In the genomic region with DNA sequence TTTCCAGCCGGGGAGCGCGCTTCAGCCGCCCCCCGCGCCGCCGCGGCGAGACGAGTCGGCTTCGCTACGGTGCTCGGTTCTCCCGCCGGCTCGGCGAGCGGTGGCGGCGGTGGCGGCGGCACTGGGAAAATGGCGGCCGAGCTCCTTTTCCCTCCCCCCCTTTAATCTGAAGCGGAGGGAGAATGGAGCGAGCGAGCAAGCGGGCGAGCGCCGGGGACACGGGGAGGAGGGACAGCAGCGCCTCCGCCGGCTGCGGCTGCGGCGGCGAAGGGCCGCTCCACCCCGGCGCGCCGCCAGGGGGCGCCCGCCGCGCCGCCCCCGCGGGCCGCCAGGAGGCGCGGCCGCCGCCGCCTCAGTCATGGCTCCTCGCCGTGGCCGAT, we compare ENCODE assay signal across 1 cellular context.
A peak's percentile ranks its signal among the peaks of the same experiment; 100 is the strongest.
TF ChIP-seq lines count a peak whose summit lies in the region.

A gene with protein sequence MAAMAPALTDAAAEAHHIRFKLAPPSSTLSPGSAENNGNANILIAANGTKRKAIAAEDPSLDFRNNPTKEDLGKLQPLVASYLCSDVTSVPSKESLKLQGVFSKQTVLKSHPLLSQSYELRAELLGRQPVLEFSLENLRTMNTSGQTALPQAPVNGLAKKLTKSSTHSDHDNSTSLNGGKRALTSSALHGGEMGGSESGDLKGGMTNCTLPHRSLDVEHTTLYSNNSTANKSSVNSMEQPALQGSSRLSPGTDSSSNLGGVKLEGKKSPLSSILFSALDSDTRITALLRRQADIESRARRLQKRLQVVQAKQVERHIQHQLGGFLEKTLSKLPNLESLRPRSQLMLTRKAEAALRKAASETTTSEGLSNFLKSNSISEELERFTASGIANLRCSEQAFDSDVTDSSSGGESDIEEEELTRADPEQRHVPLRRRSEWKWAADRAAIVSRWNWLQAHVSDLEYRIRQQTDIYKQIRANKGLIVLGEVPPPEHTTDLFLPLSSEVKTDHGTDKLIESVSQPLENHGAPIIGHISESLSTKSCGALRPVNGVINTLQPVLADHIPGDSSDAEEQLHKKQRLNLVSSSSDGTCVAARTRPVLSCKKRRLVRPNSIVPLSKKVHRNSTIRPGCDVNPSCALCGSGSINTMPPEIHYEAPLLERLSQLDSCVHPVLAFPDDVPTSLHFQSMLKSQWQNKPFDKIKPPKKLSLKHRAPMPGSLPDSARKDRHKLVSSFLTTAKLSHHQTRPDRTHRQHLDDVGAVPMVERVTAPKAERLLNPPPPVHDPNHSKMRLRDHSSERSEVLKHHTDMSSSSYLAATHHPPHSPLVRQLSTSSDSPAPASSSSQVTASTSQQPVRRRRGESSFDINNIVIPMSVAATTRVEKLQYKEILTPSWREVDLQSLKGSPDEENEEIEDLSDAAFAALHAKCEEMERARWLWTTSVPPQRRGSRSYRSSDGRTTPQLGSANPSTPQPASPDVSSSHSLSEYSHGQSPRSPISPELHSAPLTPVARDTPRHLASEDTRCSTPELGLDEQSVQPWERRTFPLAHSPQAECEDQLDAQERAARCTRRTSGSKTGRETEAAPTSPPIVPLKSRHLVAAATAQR (N-terminal part only) (minus strand): TSS at position 184 of the 380 bp plus-strand sequence. CDS start 21,286 bp downstream, outside the sequence.

TF ChIP-seq in K562, 482 proteins besides CTCF, POLR2A, EP300 and RAD21 (continued from another document and continues in another):
- TF ChIP-seq, protein P1, sequence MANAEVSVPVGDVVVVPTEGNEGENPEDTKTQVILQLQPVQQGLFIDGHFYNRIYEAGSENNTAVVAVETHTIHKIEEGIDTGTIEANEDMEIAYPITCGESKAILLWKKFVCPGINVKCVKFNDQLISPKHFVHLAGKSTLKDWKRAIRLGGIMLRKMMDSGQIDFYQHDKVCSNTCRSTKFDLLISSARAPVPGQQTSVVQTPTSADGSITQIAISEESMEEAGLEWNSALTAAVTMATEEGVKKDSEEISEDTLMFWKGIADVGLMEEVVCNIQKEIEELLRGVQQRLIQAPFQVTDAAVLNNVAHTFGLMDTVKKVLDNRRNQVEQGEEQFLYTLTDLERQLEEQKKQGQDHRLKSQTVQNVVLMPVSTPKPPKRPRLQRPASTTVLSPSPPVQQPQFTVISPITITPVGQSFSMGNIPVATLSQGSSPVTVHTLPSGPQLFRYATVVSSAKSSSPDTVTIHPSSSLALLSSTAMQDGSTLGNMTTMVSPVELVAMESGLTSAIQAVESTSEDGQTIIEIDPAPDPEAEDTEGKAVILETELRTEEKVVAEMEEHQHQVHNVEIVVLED (CRISPR knock-in tag; IDR thresholded peaks at IDR 0.05), result peak; percentile 63; the same call in 1 of the 2 replicates
- TF ChIP-seq KHSRP (IDR thresholded peaks at IDR 0.05), result no peak
- no peak for TF ChIP-seq SNIP1 (IDR thresholded peaks at IDR 0.05; ENCODE audit: low read depth)
- TF ChIP-seq IRF2 (CRISPR knock-in tag; IDR thresholded peaks at IDR 0.05), result no peak
- TF ChIP-seq NR2F6 (CRISPR knock-in tag; IDR thresholded peaks at IDR 0.05), result no peak
- TF ChIP-seq SMAD4 (CRISPR knock-in tag; conservative IDR thresholded peaks at IDR 0.05), result peak; percentile 95
- TF ChIP-seq, protein P2, sequence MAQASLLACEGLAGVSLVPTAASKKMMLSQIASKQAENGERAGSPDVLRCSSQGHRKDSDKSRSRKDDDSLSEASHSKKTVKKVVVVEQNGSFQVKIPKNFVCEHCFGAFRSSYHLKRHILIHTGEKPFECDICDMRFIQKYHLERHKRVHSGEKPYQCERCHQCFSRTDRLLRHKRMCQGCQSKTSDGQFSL (CRISPR knock-in tag; IDR thresholded peaks at IDR 0.05), result peak; percentile 89
- TF ChIP-seq, protein P2 (tag; IDR thresholded peaks at IDR 0.05), result peak in 1 of 2 experiments; percentile 95; a peak in 2 of 4 replicates
- TF ChIP-seq, protein P3, sequence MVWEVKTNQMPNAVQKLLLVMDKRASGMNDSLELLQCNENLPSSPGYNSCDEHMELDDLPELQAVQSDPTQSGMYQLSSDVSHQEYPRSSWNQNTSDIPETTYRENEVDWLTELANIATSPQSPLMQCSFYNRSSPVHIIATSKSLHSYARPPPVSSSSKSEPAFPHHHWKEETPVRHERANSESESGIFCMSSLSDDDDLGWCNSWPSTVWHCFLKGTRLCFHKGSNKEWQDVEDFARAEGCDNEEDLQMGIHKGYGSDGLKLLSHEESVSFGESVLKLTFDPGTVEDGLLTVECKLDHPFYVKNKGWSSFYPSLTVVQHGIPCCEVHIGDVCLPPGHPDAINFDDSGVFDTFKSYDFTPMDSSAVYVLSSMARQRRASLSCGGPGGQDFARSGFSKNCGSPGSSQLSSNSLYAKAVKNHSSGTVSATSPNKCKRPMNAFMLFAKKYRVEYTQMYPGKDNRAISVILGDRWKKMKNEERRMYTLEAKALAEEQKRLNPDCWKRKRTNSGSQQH (CRISPR knock-in tag; IDR thresholded peaks at IDR 0.05), result 0 out of 2 replicates have a peak, but pooled peaks have one; percentile 44
- no peak for TF ChIP-seq RFX5 (IDR thresholded peaks at IDR 0.05; ENCODE audit: low read depth, low read length)
- peak; percentile 97 for TF ChIP-seq RB1 (IDR thresholded peaks at IDR 0.05; ENCODE audit: low read depth)
- TF ChIP-seq SAFB2 (IDR thresholded peaks at IDR 0.05; ENCODE audit: borderline replicate concordance, low read depth, low read length, severe bottlenecking), result no peak
- TF ChIP-seq MEIS2 (IDR thresholded peaks at IDR 0.05; ENCODE audit: partially characterized antibody), result no peak
- TF ChIP-seq ZNF561 (CRISPR knock-in tag; conservative IDR thresholded peaks at IDR 0.05), result no peak
- TF ChIP-seq MAFK (IDR thresholded peaks at IDR 0.05; ENCODE audit: low read length), result no peak
- no peak for TF ChIP-seq TCFL5 (CRISPR knock-in tag; conservative IDR thresholded peaks at IDR 0.05)
- no peak for TF ChIP-seq ARID1B (IDR thresholded peaks at IDR 0.05)
- no peak for TF ChIP-seq TCF3 (CRISPR knock-in tag; IDR thresholded peaks at IDR 0.05)
- no peak for TF ChIP-seq BCL6 (CRISPR knock-in tag; IDR thresholded peaks at IDR 0.05)
- TF ChIP-seq LEF1 (IDR thresholded peaks at IDR 0.05), result no peak
- TF ChIP-seq NFIC (IDR thresholded peaks at IDR 0.05), result peak; percentile 5; the same call in 1 of the 2 replicates
- 0 out of 2 replicates have a peak, but pooled peaks have one; percentile 59 for TF ChIP-seq ZNF589 (CRISPR knock-in tag; IDR thresholded peaks at IDR 0.05; ENCODE audit: low read depth)
- no peak for TF ChIP-seq SIX5 (IDR thresholded peaks at IDR 0.05; ENCODE audit: borderline replicate concordance in 1 of 2, insufficient read depth in 1 of 2, low read depth in 1 of 2, low read length in 2 of 2)
- TF ChIP-seq TSC22D4 (tag; IDR thresholded peaks at IDR 0.05), result no peak
- 0 out of 2 replicates have a peak, but pooled peaks have one; percentile 43 for TF ChIP-seq RBM34 (IDR thresholded peaks at IDR 0.05; ENCODE audit: borderline replicate concordance, insufficient read depth, low read length)
- TF ChIP-seq ZC3H8 (IDR thresholded peaks at IDR 0.05), result no peak
- TF ChIP-seq PPARD (CRISPR knock-in tag; IDR thresholded peaks at IDR 0.05), result no peak
- peak; percentile 24; the same call in 1 of the 2 replicates for TF ChIP-seq ERF (CRISPR knock-in tag; IDR thresholded peaks at IDR 0.05)
- TF ChIP-seq ZKSCAN8 (CRISPR knock-in tag; IDR thresholded peaks at IDR 0.05), result no peak
- TF ChIP-seq, protein P4, sequence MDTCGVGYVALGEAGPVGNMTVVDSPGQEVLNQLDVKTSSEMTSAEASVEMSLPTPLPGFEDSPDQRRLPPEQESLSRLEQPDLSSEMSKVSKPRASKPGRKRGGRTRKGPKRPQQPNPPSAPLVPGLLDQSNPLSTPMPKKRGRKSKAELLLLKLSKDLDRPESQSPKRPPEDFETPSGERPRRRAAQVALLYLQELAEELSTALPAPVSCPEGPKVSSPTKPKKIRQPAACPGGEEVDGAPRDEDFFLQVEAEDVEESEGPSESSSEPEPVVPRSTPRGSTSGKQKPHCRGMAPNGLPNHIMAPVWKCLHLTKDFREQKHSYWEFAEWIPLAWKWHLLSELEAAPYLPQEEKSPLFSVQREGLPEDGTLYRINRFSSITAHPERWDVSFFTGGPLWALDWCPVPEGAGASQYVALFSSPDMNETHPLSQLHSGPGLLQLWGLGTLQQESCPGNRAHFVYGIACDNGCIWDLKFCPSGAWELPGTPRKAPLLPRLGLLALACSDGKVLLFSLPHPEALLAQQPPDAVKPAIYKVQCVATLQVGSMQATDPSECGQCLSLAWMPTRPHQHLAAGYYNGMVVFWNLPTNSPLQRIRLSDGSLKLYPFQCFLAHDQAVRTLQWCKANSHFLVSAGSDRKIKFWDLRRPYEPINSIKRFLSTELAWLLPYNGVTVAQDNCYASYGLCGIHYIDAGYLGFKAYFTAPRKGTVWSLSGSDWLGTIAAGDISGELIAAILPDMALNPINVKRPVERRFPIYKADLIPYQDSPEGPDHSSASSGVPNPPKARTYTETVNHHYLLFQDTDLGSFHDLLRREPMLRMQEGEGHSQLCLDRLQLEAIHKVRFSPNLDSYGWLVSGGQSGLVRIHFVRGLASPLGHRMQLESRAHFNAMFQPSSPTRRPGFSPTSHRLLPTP (IDR thresholded peaks at IDR 0.05; ENCODE audit: borderline replicate concordance, extremely low read depth, insufficient read length), result peak; percentile 7
- TF ChIP-seq ZNF696 (CRISPR knock-in tag; conservative IDR thresholded peaks at IDR 0.05), result no peak
- TF ChIP-seq HCFC1 (IDR thresholded peaks at IDR 0.05; ENCODE audit: low read depth, low read length), result peak; percentile 61
- TF ChIP-seq, protein P5, sequence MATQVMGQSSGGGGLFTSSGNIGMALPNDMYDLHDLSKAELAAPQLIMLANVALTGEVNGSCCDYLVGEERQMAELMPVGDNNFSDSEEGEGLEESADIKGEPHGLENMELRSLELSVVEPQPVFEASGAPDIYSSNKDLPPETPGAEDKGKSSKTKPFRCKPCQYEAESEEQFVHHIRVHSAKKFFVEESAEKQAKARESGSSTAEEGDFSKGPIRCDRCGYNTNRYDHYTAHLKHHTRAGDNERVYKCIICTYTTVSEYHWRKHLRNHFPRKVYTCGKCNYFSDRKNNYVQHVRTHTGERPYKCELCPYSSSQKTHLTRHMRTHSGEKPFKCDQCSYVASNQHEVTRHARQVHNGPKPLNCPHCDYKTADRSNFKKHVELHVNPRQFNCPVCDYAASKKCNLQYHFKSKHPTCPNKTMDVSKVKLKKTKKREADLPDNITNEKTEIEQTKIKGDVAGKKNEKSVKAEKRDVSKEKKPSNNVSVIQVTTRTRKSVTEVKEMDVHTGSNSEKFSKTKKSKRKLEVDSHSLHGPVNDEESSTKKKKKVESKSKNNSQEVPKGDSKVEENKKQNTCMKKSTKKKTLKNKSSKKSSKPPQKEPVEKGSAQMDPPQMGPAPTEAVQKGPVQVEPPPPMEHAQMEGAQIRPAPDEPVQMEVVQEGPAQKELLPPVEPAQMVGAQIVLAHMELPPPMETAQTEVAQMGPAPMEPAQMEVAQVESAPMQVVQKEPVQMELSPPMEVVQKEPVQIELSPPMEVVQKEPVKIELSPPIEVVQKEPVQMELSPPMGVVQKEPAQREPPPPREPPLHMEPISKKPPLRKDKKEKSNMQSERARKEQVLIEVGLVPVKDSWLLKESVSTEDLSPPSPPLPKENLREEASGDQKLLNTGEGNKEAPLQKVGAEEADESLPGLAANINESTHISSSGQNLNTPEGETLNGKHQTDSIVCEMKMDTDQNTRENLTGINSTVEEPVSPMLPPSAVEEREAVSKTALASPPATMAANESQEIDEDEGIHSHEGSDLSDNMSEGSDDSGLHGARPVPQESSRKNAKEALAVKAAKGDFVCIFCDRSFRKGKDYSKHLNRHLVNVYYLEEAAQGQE (CRISPR knock-in tag; IDR thresholded peaks at IDR 0.05; ENCODE audit: low read depth), result no peak
- TF ChIP-seq, protein P6, sequence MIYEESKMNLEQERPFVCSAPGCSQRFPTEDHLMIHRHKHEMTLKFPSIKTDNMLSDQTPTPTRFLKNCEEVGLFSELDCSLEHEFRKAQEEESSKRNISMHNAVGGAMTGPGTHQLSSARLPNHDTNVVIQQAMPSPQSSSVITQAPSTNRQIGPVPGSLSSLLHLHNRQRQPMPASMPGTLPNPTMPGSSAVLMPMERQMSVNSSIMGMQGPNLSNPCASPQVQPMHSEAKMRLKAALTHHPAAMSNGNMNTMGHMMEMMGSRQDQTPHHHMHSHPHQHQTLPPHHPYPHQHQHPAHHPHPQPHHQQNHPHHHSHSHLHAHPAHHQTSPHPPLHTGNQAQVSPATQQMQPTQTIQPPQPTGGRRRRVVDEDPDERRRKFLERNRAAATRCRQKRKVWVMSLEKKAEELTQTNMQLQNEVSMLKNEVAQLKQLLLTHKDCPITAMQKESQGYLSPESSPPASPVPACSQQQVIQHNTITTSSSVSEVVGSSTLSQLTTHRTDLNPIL (CRISPR knock-in tag; IDR thresholded peaks at IDR 0.05), result no peak
- TF ChIP-seq KAT2B (IDR thresholded peaks at IDR 0.05; ENCODE audit: low read depth, low read length), result peak; percentile 61
- 0 out of 2 replicates have a peak, but pooled peaks have one; percentile 64 for TF ChIP-seq HIVEP1 (CRISPR knock-in tag; IDR thresholded peaks at IDR 0.05)
- TF ChIP-seq STAT5A (IDR thresholded peaks at IDR 0.05; ENCODE audit: borderline replicate concordance, low read length), result no peak
- TF ChIP-seq HNRNPH1 (optimal IDR thresholded peaks at IDR 0.05; ENCODE audit: low read depth, low read length), result no peak
- TF ChIP-seq, protein P7, sequence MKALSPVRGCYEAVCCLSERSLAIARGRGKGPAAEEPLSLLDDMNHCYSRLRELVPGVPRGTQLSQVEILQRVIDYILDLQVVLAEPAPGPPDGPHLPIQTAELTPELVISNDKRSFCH (CRISPR knock-in tag; IDR thresholded peaks at IDR 0.05), result no peak
- TF ChIP-seq, protein P7 (tag; IDR thresholded peaks at IDR 0.05), result no peak
- no peak for TF ChIP-seq KDM5B (IDR thresholded peaks at IDR 0.05; ENCODE audit: insufficient replicate concordance, low read depth, low read length)
- TF ChIP-seq, protein P8, sequence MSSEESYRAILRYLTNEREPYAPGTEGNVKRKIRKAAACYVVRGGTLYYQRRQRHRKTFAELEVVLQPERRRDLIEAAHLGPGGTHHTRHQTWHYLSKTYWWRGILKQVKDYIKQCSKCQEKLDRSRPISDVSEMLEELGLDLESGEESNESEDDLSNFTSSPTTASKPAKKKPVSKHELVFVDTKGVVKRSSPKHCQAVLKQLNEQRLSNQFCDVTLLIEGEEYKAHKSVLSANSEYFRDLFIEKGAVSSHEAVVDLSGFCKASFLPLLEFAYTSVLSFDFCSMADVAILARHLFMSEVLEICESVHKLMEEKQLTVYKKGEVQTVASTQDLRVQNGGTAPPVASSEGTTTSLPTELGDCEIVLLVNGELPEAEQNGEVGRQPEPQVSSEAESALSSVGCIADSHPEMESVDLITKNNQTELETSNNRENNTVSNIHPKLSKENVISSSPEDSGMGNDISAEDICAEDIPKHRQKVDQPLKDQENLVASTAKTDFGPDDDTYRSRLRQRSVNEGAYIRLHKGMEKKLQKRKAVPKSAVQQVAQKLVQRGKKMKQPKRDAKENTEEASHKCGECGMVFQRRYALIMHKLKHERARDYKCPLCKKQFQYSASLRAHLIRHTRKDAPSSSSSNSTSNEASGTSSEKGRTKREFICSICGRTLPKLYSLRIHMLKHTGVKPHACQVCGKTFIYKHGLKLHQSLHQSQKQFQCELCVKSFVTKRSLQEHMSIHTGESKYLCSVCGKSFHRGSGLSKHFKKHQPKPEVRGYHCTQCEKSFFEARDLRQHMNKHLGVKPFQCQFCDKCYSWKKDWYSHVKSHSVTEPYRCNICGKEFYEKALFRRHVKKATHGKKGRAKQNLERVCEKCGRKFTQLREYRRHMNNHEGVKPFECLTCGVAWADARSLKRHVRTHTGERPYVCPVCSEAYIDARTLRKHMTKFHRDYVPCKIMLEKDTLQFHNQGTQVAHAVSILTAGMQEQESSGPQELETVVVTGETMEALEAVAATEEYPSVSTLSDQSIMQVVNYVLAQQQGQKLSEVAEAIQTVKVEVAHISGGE (CRISPR knock-in tag; IDR thresholded peaks at IDR 0.05), result no peak
